In genomic region chr22:29660021-29660420, GRCh38 we compare ENCODE assay signal across 16 cellular contexts. TPM values are rescaled to one million over a fixed set of nuclear protein-coding genes. Genes with fewer than 3 reads are reported as not detected.
A peak's percentile ranks its signal among the peaks of the same experiment; 100 is the strongest.
DNase-seq lines count a peak whose midpoint lies in the region; ATAC-seq and TF ChIP-seq lines count a peak whose summit lies in the region.
"Had no signal": no experiment of that assay in that cellular context is flagged by ENCODE, and none has a peak within 500 bp of the region (broad histone marks: within the 10 kb centered on the region; RNA-seq: fewer than 3 reads in every experiment).

No MANE protein-coding gene starts in this region.

- H3K18ac ChIP-seq in neuronal stem cell (ENCODE audit: low read length): no peak overlapping the region

- no peak for ATAC-seq in HG02885 (IDR thresholded peaks at IDR 0.05; ENCODE audit: poor library complexity, unreplicated experiment)

- no peak overlapping the region for H4K8ac ChIP-seq in neuronal stem cell (ENCODE audit: low read depth, low read length)

- peak overlapping the region; percentile 75 for H3K9ac ChIP-seq in neuronal stem cell (ENCODE audit: low read depth, low read length, poor library complexity)

- peaks cover 0 to 5% of the 10 kb centered on the region in 2 donors for H3K4me1 ChIP-seq in neuronal stem cell (ENCODE audit: control insufficient read depth in 2 of 2, insufficient read depth in 1 of 2, low read depth in 1 of 2, low read length in 2 of 2)
- H3K4me1 ChIP-seq: HAP-1 had no signal

- no peak overlapping the region for H3K4ac ChIP-seq in neuronal stem cell (ENCODE audit: low read length)

- TF ChIP-seq CTCF in HL-60 (IDR thresholded peaks at IDR 0.05; ENCODE audit: insufficient read depth, low read length) (no peak), RWPE1 (conservative IDR thresholded peaks at IDR 0.05; ENCODE audit: low read depth) (no peak), GM20000 (IDR thresholded peaks at IDR 0.05; ENCODE audit: extremely low read depth, missing control alignments) (no peak)

- H2AK5ac ChIP-seq in neuronal stem cell (ENCODE audit: low read depth, low read length): no peak overlapping the region

- POLR2A ChIA-PET in RWPE1 (lab: Yijun Ruan, JAX; ENCODE audit: low non-redundant PET): no interaction called here

- H3K27me3 ChIP-seq in HL-60 (ENCODE audit: insufficient read depth, poor library complexity, severe bottlenecking) (no peaks in the 10 kb centered on the region), neuronal stem cell (ENCODE audit: control insufficient read depth in 3 of 3, insufficient read depth in 3 of 3, low read depth in 1 of 3, low read length in 3 of 3) (no peaks in the 10 kb centered on the region)

- DNase-seq in HL-60 (ENCODE audit: low read depth in 1 of 2, low spot score in 1 of 2): no peak
- DNase-seq in RWPE1 (ENCODE audit: low spot score): no peak
- DNase-seq in neuronal stem cell (ENCODE audit: low spot score): no peak
- DNase-seq in activated CD8-positive, alpha-beta memory T cell treated with anti-CD3 and anti-CD28 coated beads, Interleukin-2, amount 50 U/mL, for 4 hours: no peak
- no peak for DNase-seq in GM20000 (ENCODE audit: low spot score)
- DNase-seq: C1 segment of cervical spinal cord; Calu3; CD4-positive, alpha-beta memory T cell; COR-L47; DMS53; DMS79 treated with DMSO at 0.1 percent for 48 hours; GF-D8; GOT3; HFFc6 had no signal

- H3K27ac ChIP-seq in HL-60 (replicated peaks): peak overlapping the region; percentile 70
- peak overlapping the region; percentile 70; the same call in 1 of the 2 replicates for H3K27ac ChIP-seq in RWPE1
- H3K27ac ChIP-seq in neuronal stem cell (replicated peaks; ENCODE audit: low read length): no peak overlapping the region

- H3K9me3 ChIP-seq in neuronal stem cell (replicated peaks in 1 of 2; ENCODE audit: control insufficient read depth in 2 of 2, insufficient read depth in 1 of 2, low read depth in 1 of 2, low read length in 2 of 2): no peaks in the 10 kb centered on the region
- H3K9me3 ChIP-seq: HAP-1 had no signal

- no peak overlapping the region for H2BK120ac ChIP-seq in neuronal stem cell (ENCODE audit: low read depth, low read length)

- H3K4me3 ChIP-seq in HL-60 (replicated peaks; ENCODE audit: insufficient read depth, low read length) (no peak overlapping the region), neuronal stem cell (ENCODE audit: low read length in 2 of 2) (no peak overlapping the region)
- H3K4me3 ChIP-seq: HAP-1 had no signal

- H2BK15ac ChIP-seq in neuronal stem cell (ENCODE audit: low read length): no peak overlapping the region

- H3K79me1 ChIP-seq in neuronal stem cell (ENCODE audit: low read depth, low read length): no peaks in the 10 kb centered on the region

- no CpG with 5 or more reads among the region's 11 CpGs for WGBS in neuronal stem cell (ENCODE audit: extremely low coverage in 2 of 2, insufficient read length in 2 of 2, insufficient replicate concordance in 1 of 2), 2 donors

- no peak overlapping the region for H3K23ac ChIP-seq in neuronal stem cell (ENCODE audit: low read depth, low read length, poor library complexity)

- H3K14ac ChIP-seq in neuronal stem cell (ENCODE audit: low read length): no peak overlapping the region

- H2BK12ac ChIP-seq in neuronal stem cell (ENCODE audit: low read length): no peak overlapping the region

- no peak overlapping the region for H3K4me2 ChIP-seq in neuronal stem cell (ENCODE audit: insufficient read depth, low read length, poor library complexity, severe bottlenecking)

- CTCF ChIA-PET in RWPE1 (lab: Yijun Ruan, JAX): no interaction called here

- H3K36me3 ChIP-seq in neuronal stem cell (replicated peaks in 1 of 2; ENCODE audit: control insufficient read depth in 2 of 2, insufficient read depth in 2 of 2, low read length in 2 of 2): peaks cover 0 to 93% of the 10 kb centered on the region in 2 donors

- H2BK5ac ChIP-seq in neuronal stem cell (ENCODE audit: low read length): no peak overlapping the region

- H2AFZ ChIP-seq in neuronal stem cell (ENCODE audit: low read length): no peak overlapping the region

- no peak overlapping the region for H4K91ac ChIP-seq in neuronal stem cell (ENCODE audit: low read depth, low read length, poor library complexity)

RNA-seq across cellular contexts. Expression of gene NF2, which starts 56.6 kb away (rescaled TPM):
- polyA plus RNA-seq in neuronal stem cell (2013, experiment 1 of 2): 12.1 TPM
- 13.0 TPM for polyA plus RNA-seq in neuronal stem cell (2013, experiment 2 of 2)

RNA-seq across cellular contexts. Expression of gene CABP7, which starts 59.8 kb away (rescaled TPM):
- 0.04 TPM for polyA plus RNA-seq in neuronal stem cell (2013, experiment 1 of 2)
- polyA plus RNA-seq in neuronal stem cell (2013, experiment 2 of 2): 0.04 TPM
